18 cellular contexts compared by ENCODE assay signal in the genomic region with DNA sequence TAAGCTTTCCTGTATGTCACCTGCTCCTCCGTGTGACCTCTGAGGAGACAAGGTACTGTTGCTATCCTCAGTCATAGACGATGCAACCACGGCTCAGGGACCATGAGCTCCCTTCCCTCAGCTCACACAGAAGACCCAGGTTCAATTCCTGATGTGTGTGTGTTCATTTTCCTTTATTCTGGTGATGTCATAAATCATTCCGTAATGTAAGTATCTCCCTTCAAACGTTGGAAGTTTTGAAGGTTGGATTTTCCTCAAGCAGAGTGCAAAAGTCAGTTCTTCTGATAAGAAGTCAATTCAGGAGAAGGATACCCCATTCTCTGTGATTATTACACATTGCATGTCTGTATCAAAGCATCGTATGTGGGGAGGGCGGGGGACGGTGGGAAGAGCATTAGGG.
A peak's percentile ranks its signal among the peaks of the same experiment; 100 is the strongest.
DNase-seq lines count a peak whose midpoint lies in the region; ATAC-seq and TF ChIP-seq lines count a peak whose summit lies in the region.
"Had no signal": no experiment of that assay in that cellular context is flagged by ENCODE, and none has a peak within 500 bp of the region (broad histone marks: within the 10 kb centered on the region; RNA-seq: fewer than 3 reads in every experiment).

No MANE protein-coding gene starts in this region.

- H3K9ac ChIP-seq in endodermal cell (ENCODE audit: extremely low read depth, low read length, poor library complexity, severe bottlenecking) = no peak overlapping the region
- H3K9ac ChIP-seq: BLaER1, GM23248 had no signal

- H3K36me3 ChIP-seq in breast epithelium (no peaks in the 10 kb centered on the region), endodermal cell (ENCODE audit: control insufficient read depth, insufficient read depth, low read length) (no peaks in the 10 kb centered on the region), suprapubic skin (no peaks in the 10 kb centered on the region)
- H3K36me3 ChIP-seq: BLaER1, HAP-1 had no signal

- no peak for TF ChIP-seq EP300 in suprapubic skin (IDR thresholded peaks at IDR 0.05)

- no peak overlapping the region for H3K27ac Mint-ChIP-seq in MCF 10A (ENCODE audit: low read depth, unreplicated experiment)
- no peak overlapping the region for H3K27ac Mint-ChIP-seq in endodermal cell
- peak overlapping the region; percentile 60 for H3K27ac Mint-ChIP-seq in neural crest cell (ENCODE audit: unreplicated experiment)
- H3K27ac Mint-ChIP-seq in immature natural killer cell = no peak overlapping the region
- H3K27ac Mint-ChIP-seq: CD14-positive monocyte; CD4-positive, alpha-beta memory T cell had no signal

- ATAC-seq in Right ventricle myocardium superior (ENCODE audit: poor library complexity) (no peak), GM21737 (IDR thresholded peaks at IDR 0.05; ENCODE audit: unreplicated experiment) (no peak)
- ATAC-seq: A549 had no signal

- no peak for TF ChIP-seq CTCF in breast epithelium (IDR thresholded peaks at IDR 0.05)
- TF ChIP-seq CTCF in MCF 10A (IDR thresholded peaks at IDR 0.05; ENCODE audit: unreplicated experiment) = no peak
- TF ChIP-seq CTCF in endodermal cell (conservative IDR thresholded peaks at IDR 0.05) = no peak
- no peak for TF ChIP-seq CTCF in neural crest cell (conservative IDR thresholded peaks at IDR 0.05)
- no peak for TF ChIP-seq CTCF in suprapubic skin (IDR thresholded peaks at IDR 0.05)

- DNase-seq in breast epithelium (ENCODE audit: low spot score in 2 of 2) = no peak
- DNase-seq in MCF 10A (ENCODE audit: unreplicated experiment) = no peak
- no peak for DNase-seq in endodermal cell
- DNase-seq in neural crest cell (ENCODE audit: low read depth, low spot score) = no peak
- no peak for DNase-seq in suprapubic skin (ENCODE audit: low spot score in 2 of 2)
- no peak for DNase-seq in Right ventricle myocardium superior
- no peak for DNase-seq in immature natural killer cell
- DNase-seq: CD4-positive, alpha-beta memory T cell; GF-D8; GM23248; IMR-90 had no signal

- H3K27me3 ChIP-seq in breast epithelium (no peaks in the 10 kb centered on the region), endodermal cell (ENCODE audit: control insufficient read depth, insufficient read depth, low read length, poor library complexity, severe bottlenecking) (no peaks in the 10 kb centered on the region), suprapubic skin (peaks cover 3% of the 10 kb centered on the region)
- H3K27me3 ChIP-seq: BLaER1 had no signal

- TF ChIP-seq POLR2A in breast epithelium (IDR thresholded peaks at IDR 0.05) (no peak), suprapubic skin (IDR thresholded peaks at IDR 0.05) (no peak)

- 84 to 92% methylated on average over 6 to 8 of the region's 8 CpGs for WGBS in endodermal cell (ENCODE audit: insufficient coverage in 1 of 2, insufficient read length in 1 of 2), 2 experiments
- WGBS in suprapubic skin = 69% methylated on average over 8 of the region's 8 CpGs

- CTCF ChIA-PET in MCF 10A (lab: Yijun Ruan, JAX) = interaction anchor here (1.7 kb wide), 1 partner anchor 117 kb away, joined by 7 read pairs; no protein-coding TSS in a partner anchor

- peaks cover 0 to 3% of the 10 kb centered on the region in 2 donors for H3K4me1 ChIP-seq in breast epithelium
- H3K4me1 ChIP-seq in endodermal cell (ENCODE audit: control insufficient read depth, insufficient read depth, low read length) = peaks cover 12% of the 10 kb centered on the region
- H3K4me1 ChIP-seq in suprapubic skin = peaks cover 13% of the 10 kb centered on the region
- H3K4me1 ChIP-seq: A549 had no signal

- no peak overlapping the region for H3K4me3 Mint-ChIP-seq in MCF 10A (ENCODE audit: unreplicated experiment)
- H3K4me3 Mint-ChIP-seq in endodermal cell = no peak overlapping the region
- H3K4me3 Mint-ChIP-seq in neural crest cell = no peak overlapping the region
- no peak overlapping the region for H3K4me3 Mint-ChIP-seq in immature natural killer cell
- H3K4me3 Mint-ChIP-seq: CD14-positive monocyte; CD4-positive, alpha-beta memory T cell had no signal

- intact Hi-C loops in breast epithelium (cut with DNase I; ENCODE audit: low total_unique reads) = no loop called here
- intact Hi-C loops in MCF 10A (cut with micrococcal nuclease) = no loop called here
- intact Hi-C loops in Right ventricle myocardium superior (cut with DNase I) = no loop called here

- POLR2A ChIA-PET in MCF 10A (lab: Yijun Ruan, JAX) = no interaction called here

- H3K27me3 Mint-ChIP-seq in MCF 10A (ENCODE audit: insufficient read depth, unreplicated experiment) (no peaks in the 10 kb centered on the region), endodermal cell (ENCODE audit: insufficient read depth) (peaks cover 5% of the 10 kb centered on the region), neural crest cell (ENCODE audit: low read depth) (peaks cover 11% of the 10 kb centered on the region), immature natural killer cell (ENCODE audit: low read depth in 3 of 3) (peaks cover 0 to 8% (median 3%) of the 10 kb centered on the region in 3 donors)

- no peaks in the 10 kb centered on the region for H3K9me3 Mint-ChIP-seq in MCF 10A (ENCODE audit: unreplicated experiment)
- H3K9me3 Mint-ChIP-seq in endodermal cell = no peaks in the 10 kb centered on the region
- H3K9me3 Mint-ChIP-seq in neural crest cell = no peaks in the 10 kb centered on the region
- H3K9me3 Mint-ChIP-seq in immature natural killer cell = no peaks in the 10 kb centered on the region
- H3K9me3 Mint-ChIP-seq: CD4-positive, alpha-beta memory T cell had no signal

- peaks cover 2% of the 10 kb centered on the region for H3K4me1 Mint-ChIP-seq in MCF 10A (ENCODE audit: insufficient read depth, unreplicated experiment)
- H3K4me1 Mint-ChIP-seq in endodermal cell = peaks cover 32% of the 10 kb centered on the region
- peaks cover 18% of the 10 kb centered on the region for H3K4me1 Mint-ChIP-seq in neural crest cell
- H3K4me1 Mint-ChIP-seq in immature natural killer cell = no peaks in the 10 kb centered on the region

- H3K4me3 ChIP-seq in breast epithelium = no peak overlapping the region
- H3K4me3 ChIP-seq in endodermal cell (ENCODE audit: low read length) = no peak overlapping the region
- H3K4me3 ChIP-seq in suprapubic skin = no peak overlapping the region
- H3K4me3 ChIP-seq: A549, BLaER1, GM23248, HAP-1 had no signal

- H3K9me3 ChIP-seq in breast epithelium = no peaks in the 10 kb centered on the region
- H3K9me3 ChIP-seq in endodermal cell (ENCODE audit: control insufficient read depth, low read length) = no peaks in the 10 kb centered on the region
- H3K9me3 ChIP-seq in suprapubic skin = no peaks in the 10 kb centered on the region
- H3K9me3 ChIP-seq: A549, HAP-1 had no signal

- H3K36me3 Mint-ChIP-seq in MCF 10A (ENCODE audit: insufficient read depth, unreplicated experiment) (no peaks in the 10 kb centered on the region), endodermal cell (ENCODE audit: low read depth) (no peaks in the 10 kb centered on the region), neural crest cell (ENCODE audit: low read depth) (no peaks in the 10 kb centered on the region), immature natural killer cell (no peaks in the 10 kb centered on the region)
- H3K36me3 Mint-ChIP-seq: CD14-positive monocyte; CD4-positive, alpha-beta memory T cell had no signal

- H3K27ac ChIP-seq in breast epithelium (peak overlapping the region; percentile 78 to 83), endodermal cell (ENCODE audit: low read depth, low read length) (peak overlapping the region; percentile 82), suprapubic skin (peak overlapping the region; percentile 18)
- H3K27ac ChIP-seq: 22Rv1, A549, BLaER1, GM23248, HL-60 had no signal

- BruUV-seq in MCF 10A (replicated peaks; lab: Mats Ljungman, UMichigan) = no TSS peak

Comparison
In these comparisons a context has a peak if more than half of its experiments do, and no peak if none do; other contexts are left out.
1. H3K27ac ChIP-seq: peak in every context shown above with its lines; median percentile 82 in endodermal cell; 80 in breast epithelium; 18 in suprapubic skin.